ENCODE assay signal across 27 cellular contexts in the genomic region with DNA sequence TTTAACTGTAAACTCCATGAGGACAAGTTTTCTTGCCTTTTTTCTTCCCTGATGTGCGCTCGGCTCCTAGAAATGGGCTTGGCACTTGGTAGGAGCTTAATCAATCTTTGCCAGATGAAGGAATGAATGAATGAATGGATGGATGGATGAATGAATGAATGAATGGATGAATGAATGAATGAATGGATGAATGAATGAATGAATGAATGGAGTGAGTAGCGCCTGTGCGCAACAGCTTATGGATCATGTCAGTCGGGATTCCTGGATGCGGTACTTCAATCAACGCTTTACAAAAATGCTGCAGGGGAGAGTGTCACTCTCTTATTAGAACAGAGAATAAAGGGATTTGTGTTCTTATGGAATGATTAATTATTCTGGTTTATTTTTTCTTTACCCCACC.
"Had no signal": no experiment of that assay in that cellular context is flagged by ENCODE, and none has a peak within 500 bp of the region (broad histone marks: within the 10 kb centered on the region; RNA-seq: fewer than 3 reads in every experiment).

No MANE protein-coding gene starts in this region.

- H3K27ac ChIP-seq: stomach, suprapubic skin, testis, thoracic aorta, thyroid gland, tibial artery, tibial nerve, transverse colon, upper lobe of left lung, upper lobe of right lung, uterus, vagina had no signal

- ATAC-seq: stimulated activated effector memory CD8-positive, alpha-beta T cell treated with anti-CD3 and anti-CD28 coated beads, Interleukin-12 subunit alpha, Interleukin-12 subunit beta, amount 100 ng/mL, for 72 hours; stimulated activated memory B cell treated with anti-CD40 and anti-IgM and Interleukin-4, amounts not matched to agents 10 μg/mL and 1 μg/mL and 100 μg/mL, for 72 hours; stimulated activated naive B cell treated with anti-CD40 and anti-IgM and Interleukin-4, amounts not matched to agents 10 μg/mL and 1 μg/mL and 100 μg/mL, for 72 hours; stimulated activated naive CD8-positive, alpha-beta T cell treated with anti-CD3 and anti-CD28 coated beads, Interleukin-15, amount 100 ng/mL, for 72 hours; stimulated activated naive CD8-positive, alpha-beta T cell treated with anti-CD3 and anti-CD28 coated beads, Interleukin-15, Interleukin-2, amounts not matched to agents 100 U/mL and 50 U/mL, for 24 hours; upper lobe of right lung had no signal

- H3K4me3 ChIP-seq: stomach, suprapubic skin, testis, thoracic aorta, thyroid gland, tibial artery, tibial nerve, transverse colon, upper lobe of left lung, upper lobe of right lung, uterus, vagina had no signal

- DNase-seq: stimulated activated CD4-positive, alpha-beta T cell treated with anti-CD3 and anti-CD28 coated beads, Interleukin-2, amount 100 ng/mL, for 48 hours; stimulated activated CD4-positive, alpha-beta T cell treated with anti-CD3 and anti-CD28 coated beads, Interleukin-4, amount 100 ng/mL, for 1 hour; stimulated activated CD4-positive, alpha-beta T cell treated with anti-CD3 and anti-CD28 coated beads, Interleukin-4, amount 100 ng/mL, for 24 hours; stimulated activated CD4-positive, alpha-beta T cell treated with anti-CD3 and anti-CD28 coated beads, Interleukin-4, amount 100 ng/mL, for 4 hours; stimulated activated CD8-positive, alpha-beta memory T cell treated with anti-CD3 and anti-CD28 coated beads, Interleukin-4, amount 100 ng/mL, for 48 hours; stimulated activated naive B cell treated with anti-CD40 and anti-IgM and Interleukin-4, amounts not matched to agents 10 μg/mL and 1 μg/mL and 100 μg/mL, for 72 hours; stimulated activated naive CD4-positive, alpha-beta T cell; stimulated activated naive CD4-positive, alpha-beta T cell treated with Interleukin-2 at 50 U/mL for 16 hours; stimulated activated naive CD8-positive, alpha-beta T cell treated with anti-CD3 and anti-CD28 coated beads, Interleukin-15, amount 100 ng/mL, for 72 hours; stimulated activated naive CD8-positive, alpha-beta T cell treated with anti-CD3 and anti-CD28 coated beads, Interleukin-15, Interleukin-2, amounts not matched to agents 100 U/mL and 50 U/mL, for 24 hours; stomach; substantia nigra; testis; thyroid gland; tibial artery; transverse colon; trophoblast cell; upper lobe of left lung; upper lobe of right lung; uterus had no signal

- H3K9me3 ChIP-seq: suprapubic skin, testis, thoracic aorta, thyroid gland, tibial artery, transverse colon, upper lobe of left lung, upper lobe of right lung, uterus, vagina had no signal

- H3K27me3 ChIP-seq: testis, thyroid gland, tibial artery, tibial nerve, transverse colon, upper lobe of left lung, upper lobe of right lung, uterus, vagina had no signal

- H3K36me3 ChIP-seq: stomach, suprapubic skin, thoracic aorta, thyroid gland, tibial artery, tibial nerve, transverse colon, upper lobe of left lung, upper lobe of right lung, uterus, vagina had no signal

- H3K4me1 ChIP-seq: stomach, suprapubic skin, testis, thyroid gland, tibial artery, tibial nerve, transverse colon, upper lobe of left lung, upper lobe of right lung, uterus, vagina had no signal

- FAIRE-seq: urothelium cell line had no signal
